ENCODE assay signal across 8 cellular contexts in the genomic region with DNA sequence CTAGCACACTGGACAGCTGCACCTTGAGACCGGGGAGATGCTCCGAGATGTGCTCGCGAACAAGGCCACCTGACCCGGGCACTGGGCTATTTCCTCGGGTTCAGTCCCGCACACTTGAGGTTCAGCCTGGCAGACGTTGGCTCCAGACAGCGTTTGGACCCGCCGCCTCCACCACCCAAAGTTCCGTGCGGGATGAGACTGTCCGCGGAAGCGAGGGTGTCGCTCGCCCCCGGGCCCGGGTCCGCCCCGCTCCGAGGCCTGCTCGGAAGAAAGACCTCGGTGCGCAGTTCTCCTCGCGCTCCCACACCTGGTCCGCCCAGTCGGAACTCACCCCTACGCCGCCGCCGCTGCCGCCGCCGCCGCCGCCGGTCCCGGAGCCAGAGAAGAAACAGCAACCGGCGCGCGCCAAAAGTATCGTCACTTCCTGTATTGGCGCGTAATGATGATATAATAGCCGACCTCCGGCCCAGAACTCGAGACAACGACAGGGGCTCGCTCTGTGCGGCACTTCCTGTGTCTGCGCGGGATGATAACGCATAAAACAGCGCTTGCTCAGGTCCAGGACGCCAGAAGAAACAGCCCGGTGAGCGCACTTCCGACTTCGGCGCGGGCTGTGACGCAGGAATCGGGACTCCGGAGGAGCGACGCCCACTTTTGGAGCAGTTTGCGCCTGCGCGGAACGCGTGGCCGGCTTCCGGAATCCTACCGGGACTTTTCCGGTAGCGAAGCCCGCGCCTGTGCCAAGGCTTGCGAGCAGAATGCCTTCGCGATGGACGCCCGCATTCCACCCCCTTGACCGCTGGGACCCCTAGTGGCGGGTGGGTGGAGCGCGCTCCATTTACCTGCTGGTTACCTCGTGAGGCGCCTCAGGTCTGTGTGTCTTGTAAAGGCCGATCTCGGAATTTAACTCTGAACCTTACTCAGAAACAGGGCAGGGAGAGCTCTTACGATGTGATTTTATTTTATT. TPM values are rescaled to one million over a fixed set of nuclear protein-coding genes. Genes with fewer than 3 reads are reported as not detected.
DNase-seq lines count a peak whose midpoint lies in the region; ATAC-seq and TF ChIP-seq lines count a peak whose summit lies in the region.
"Not testable (repeated sequence)": the region's sequence is repeated elsewhere in the genome, so short reads cannot be mapped to it uniquely, and the experiment has no call there.

A gene (minus strand): TSS at position 422 of the 967 bp plus-strand sequence. CDS start 1,519 bp downstream, outside the sequence.

- peak; percentile 86 for ATAC-seq in HG02642 (IDR thresholded peaks at IDR 0.05; ENCODE audit: poor library complexity, unreplicated experiment)

- H3K27ac Mint-ChIP-seq in activated naive CD8-positive, alpha-beta T cell = peak within 1 kb of the TSS; percentile 97
- peak within 1 kb of the TSS; percentile 100 for H3K27ac Mint-ChIP-seq in osteocyte (ENCODE audit: unreplicated experiment)

- H3K4me1 ChIP-seq in thymus (ENCODE audit: control insufficient read depth, insufficient read depth, low read length) = not testable (repeated sequence)

- H3K36me3 Mint-ChIP-seq in activated naive CD8-positive, alpha-beta T cell; osteocyte (ENCODE audit: unreplicated experiment): not testable (repeated sequence)

- H3K27me3 ChIP-seq in thymus (ENCODE audit: control insufficient read depth, insufficient read depth) = not testable (repeated sequence)

- not testable (repeated sequence) for H3K9me3 Mint-ChIP-seq in activated naive CD8-positive, alpha-beta T cell (ENCODE audit: low read depth); osteocyte (ENCODE audit: unreplicated experiment)

- H3K4me1 Mint-ChIP-seq in activated naive CD8-positive, alpha-beta T cell (ENCODE audit: low read depth); osteocyte (ENCODE audit: unreplicated experiment): not testable (repeated sequence)

- peak; percentile 93 for DNase-seq in GM12864 (ENCODE audit: low read depth)
- DNase-seq in NCI-H1105 (lab: John Stamatoyannopoulos, UW) = peak; percentile 84
- peak; percentile 92 for DNase-seq in SKM-1 treated with dmso at 0.1 percent for 144 hours (lab: John Stamatoyannopoulos, UW; ENCODE audit: unreplicated experiment)
- peak; percentile 93 for DNase-seq in glomerular visceral epithelial cell (ENCODE audit: extremely low spot score)
- peak; percentile 97 for DNase-seq in osteocyte (ENCODE audit: extremely low spot score, unreplicated experiment)

- peaks cover 23% of the 10 kb centered on the region for H3K36me3 ChIP-seq in thymus (ENCODE audit: control insufficient read depth, insufficient read depth)

- H3K27ac ChIP-seq in thymus (ENCODE audit: low read depth) = peak within 1 kb of the TSS; percentile 93

- not testable (repeated sequence) for H3K27me3 Mint-ChIP-seq in activated naive CD8-positive, alpha-beta T cell; osteocyte (ENCODE audit: unreplicated experiment)

- H3K4me3 Mint-ChIP-seq in activated naive CD8-positive, alpha-beta T cell = peak within 1 kb of the TSS; percentile 94
- H3K4me3 Mint-ChIP-seq in osteocyte (ENCODE audit: unreplicated experiment) = peak within 1 kb of the TSS; percentile 91

- TF ChIP-seq CTCF in GM12864 (IDR thresholded peaks at IDR 0.05; ENCODE audit: low read depth, low read length, missing control alignments) = not testable (repeated sequence)
- peak; percentile 33 for TF ChIP-seq CTCF in osteocyte (IDR thresholded peaks at IDR 0.05)

- WGBS in thymus = under 1% methylated on average over 70 of the region's 96 CpGs

- H3K9me3 ChIP-seq in thymus (ENCODE audit: control insufficient read depth) = not testable (repeated sequence)

- H3K4me3 ChIP-seq in GM12864 (ENCODE audit: low read depth, low read length) (peak within 1 kb of the TSS; percentile 51), thymus (ENCODE audit: low read length) (peak within 1 kb of the TSS; percentile 69)

RNA-seq across cellular contexts. Expression of the gene that starts here (rescaled TPM):
- 28.8 and 29.7 TPM in 2 replicates for total RNA-seq in osteocyte
- polyA plus RNA-seq in thymus = 35.6 TPM

Comparison
In these comparisons a context has a peak if more than half of its experiments do, and no peak if none do; other contexts are left out.
1. Peak in every context shown above with its lines: DNase-seq, ATAC-seq, H3K4me3 ChIP-seq and H3K27ac ChIP-seq.